Comparison of ENCODE assay signal across 8 cellular contexts in genomic region chr7:98470131-98470985, GRCh38.
DNase-seq lines count a peak whose midpoint lies in the region; ATAC-seq lines count a peak whose summit lies in the region.

No MANE protein-coding gene starts in this region.

- H3K4me1 Mint-ChIP-seq in activated CD4-positive, alpha-beta T cell treated with anti-CD3 and anti-CD28 coated beads, Interleukin-2, amount 10 ng/mL, durations not matched to agents 24 days and 14 days: no peaks in the 10 kb centered on the region

- no peaks in the 10 kb centered on the region for H3K36me3 Mint-ChIP-seq in activated CD4-positive, alpha-beta T cell treated with anti-CD3 and anti-CD28 coated beads, Interleukin-2, amount 10 ng/mL, durations not matched to agents 24 days and 14 days (ENCODE audit: low read depth)

- H3K4me3 ChIP-seq in H7 (ENCODE audit: insufficient read depth, low read depth, low read length): peak overlapping the region; percentile 42

- no peaks in the 10 kb centered on the region for H3K36me3 ChIP-seq in H7 (replicated peaks; ENCODE audit: control insufficient read depth, insufficient read depth, low read length)

- H3K4me3 Mint-ChIP-seq in activated CD4-positive, alpha-beta T cell treated with anti-CD3 and anti-CD28 coated beads, Interleukin-2, amount 10 ng/mL, durations not matched to agents 24 days and 14 days: no peak overlapping the region

- peaks cover 4% of the 10 kb centered on the region for H3K27me3 ChIP-seq in H7 (ENCODE audit: control insufficient read depth, insufficient read depth, low read length)

- in situ Hi-C loops in G401 (cut with HindIII; ENCODE audit: low sequenced_read_pairs): no loop called here

- H3K9me3 Mint-ChIP-seq in activated CD4-positive, alpha-beta T cell treated with anti-CD3 and anti-CD28 coated beads, Interleukin-2, amount 10 ng/mL, durations not matched to agents 24 days and 14 days: no peaks in the 10 kb centered on the region

- DNase-seq in H7: peak; percentile 99
- peak; percentile 55 for DNase-seq in activated CD4-positive, alpha-beta T cell treated with anti-CD3 and anti-CD28 coated beads, Interleukin-2, amount 10 ng/mL, durations not matched to agents 24 days and 14 days
- peak; percentile 34 for DNase-seq in left cardiac atrium
- peak; percentile 2 to 19 for DNase-seq in stimulated activated CD4-positive, alpha-beta T cell treated with anti-CD3 and anti-CD28 coated beads, Interleukin-15, amount 100 ng/mL, for 48 hours (ENCODE audit: low read depth in 2 of 2)
- no peak for DNase-seq in HK-2 (ENCODE audit: unreplicated experiment)
- DNase-seq in C1 segment of cervical spinal cord (lab: John Stamatoyannopoulos, UW): no peak
- DNase-seq in G401 (ENCODE audit: low spot score): no peak

- ATAC-seq in left cardiac atrium (peak in 1 of 2 donors; percentile 70), GM18873 (IDR thresholded peaks at IDR 0.05; ENCODE audit: low FRiP score, unreplicated experiment) (no peak)

- intact Hi-C loops in activated CD4-positive, alpha-beta T cell treated with anti-CD3 and anti-CD28 coated beads, Interleukin-2, amount 10 ng/mL, durations not matched to agents 24 days and 14 days (cut with micrococcal nuclease): no loop called here
- intact Hi-C loops in left cardiac atrium (cut with DNase I): no loop called here

- H3K27ac Mint-ChIP-seq in activated CD4-positive, alpha-beta T cell treated with anti-CD3 and anti-CD28 coated beads, Interleukin-2, amount 10 ng/mL, durations not matched to agents 24 days and 14 days: no peak overlapping the region

- peaks cover 6% of the 10 kb centered on the region for H3K27me3 Mint-ChIP-seq in activated CD4-positive, alpha-beta T cell treated with anti-CD3 and anti-CD28 coated beads, Interleukin-2, amount 10 ng/mL, durations not matched to agents 24 days and 14 days

Comparison
In these comparisons a context has a peak if more than half of its experiments do, and no peak if none do; other contexts are left out.
1. DNase-seq: peak in H7 (single experiment), activated CD4-positive, alpha-beta T cell treated with anti-CD3 and anti-CD28 coated beads, Interleukin-2, amount 10 ng/mL, durations not matched to agents 24 days and 14 days (single experiment), left cardiac atrium (single experiment) and stimulated activated CD4-positive, alpha-beta T cell treated with anti-CD3 and anti-CD28 coated beads, Interleukin-15, amount 100 ng/mL, for 48 hours (2 of 2); none in HK-2 (single experiment), C1 segment of cervical spinal cord (0 of 14) and G401 (single experiment).